13 cellular contexts compared by ENCODE assay signal in the genomic region with DNA sequence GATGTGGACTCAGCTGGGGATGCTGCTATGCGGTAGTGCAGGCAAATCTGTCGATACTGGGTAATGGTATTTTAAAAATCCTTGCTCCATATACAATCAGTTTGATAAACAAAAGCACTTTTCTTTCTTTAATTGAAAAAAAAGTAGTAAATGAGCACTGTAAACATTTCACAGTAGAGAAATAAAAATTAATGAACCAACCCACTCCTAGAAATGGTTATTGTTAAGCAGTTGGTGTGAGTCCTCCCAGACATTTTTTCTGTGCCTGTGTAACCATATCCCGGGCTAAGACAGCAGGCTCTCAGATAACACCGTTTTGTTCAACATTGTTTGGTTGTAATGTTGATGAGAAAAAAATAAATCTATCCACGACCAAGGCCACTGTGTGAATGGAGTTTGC.
"Had no signal": no experiment of that assay in that cellular context is flagged by ENCODE, and none has a peak within 500 bp of the region (broad histone marks: within the 10 kb centered on the region; RNA-seq: fewer than 3 reads in every experiment).

No MANE protein-coding gene starts in this region.

- H3K4me1 ChIP-seq: colonic mucosa, left ventricle myocardium inferior had no signal

- ATAC-seq: activated CD4-positive, CD25-positive, alpha-beta regulatory T cell treated with anti-CD3 and anti-CD28 coated beads, Interleukin-2, amount 50 U/mL, for 24 hours; activated CD8-positive, alpha-beta T cell treated with anti-CD3 and anti-CD28 coated beads, Interleukin-2, amount 10 ng/mL, durations not matched to agents 7 days and 5 days had no signal

- H3K27ac ChIP-seq: colonic mucosa, left ventricle myocardium inferior, spleen, thyroid gland had no signal

- FAIRE-seq: frontal cortex, keratinocyte had no signal

- H3K9me3 ChIP-seq: colonic mucosa, left ventricle myocardium inferior, spleen, thyroid gland had no signal

- H3K36me3 ChIP-seq: colonic mucosa, thyroid gland had no signal

- H3K4me3 ChIP-seq: colonic mucosa, left ventricle myocardium inferior, spleen, thyroid gland had no signal

- DNase-seq: activated CD4-positive, alpha-beta T cell treated with anti-CD3 and anti-CD28 coated beads, Interleukin-2, amount 10 ng/mL, durations not matched to agents 7 days and 5 days; activated CD8-positive, alpha-beta T cell treated with anti-CD3 and anti-CD28 coated beads, Interleukin-2, amount 10 ng/mL, durations not matched to agents 7 days and 5 days; activated naive CD4-positive, alpha-beta T cell treated with anti-CD3 and anti-CD28 coated beads for 36 hours; activated T-cell treated with anti-CD3 and anti-CD28 coated beads, Interleukin-2, amount 50 U/mL, for 24 hours; caudate nucleus; colonic mucosa; left ventricle myocardium inferior; spleen; stimulated activated naive B cell treated with anti-CD40 and anti-IgM and Interleukin-4, amounts not matched to agents 10 μg/mL and 1 μg/mL and 100 μg/mL, for 72 hours; thyroid gland had no signal

- H3K27me3 ChIP-seq: colonic mucosa, spleen, thyroid gland had no signal
